Comparison of ENCODE assay signal across 1 cellular context in genomic region chr19:45442927-45443461, GRCh38.
A peak's percentile ranks its signal among the peaks of the same experiment; 100 is the strongest.
TF ChIP-seq lines count a peak whose summit lies in the region.

No MANE protein-coding gene starts in this region.

TF ChIP-seq in GM12878, 131 proteins besides CTCF, POLR2A, EP300 and RAD21:
- TF ChIP-seq MYC (IDR thresholded peaks at IDR 0.05; ENCODE audit: insufficient read depth, insufficient read length, insufficient replicate concordance, low read length, severe bottlenecking), result no peak
- TF ChIP-seq, protein P1, sequence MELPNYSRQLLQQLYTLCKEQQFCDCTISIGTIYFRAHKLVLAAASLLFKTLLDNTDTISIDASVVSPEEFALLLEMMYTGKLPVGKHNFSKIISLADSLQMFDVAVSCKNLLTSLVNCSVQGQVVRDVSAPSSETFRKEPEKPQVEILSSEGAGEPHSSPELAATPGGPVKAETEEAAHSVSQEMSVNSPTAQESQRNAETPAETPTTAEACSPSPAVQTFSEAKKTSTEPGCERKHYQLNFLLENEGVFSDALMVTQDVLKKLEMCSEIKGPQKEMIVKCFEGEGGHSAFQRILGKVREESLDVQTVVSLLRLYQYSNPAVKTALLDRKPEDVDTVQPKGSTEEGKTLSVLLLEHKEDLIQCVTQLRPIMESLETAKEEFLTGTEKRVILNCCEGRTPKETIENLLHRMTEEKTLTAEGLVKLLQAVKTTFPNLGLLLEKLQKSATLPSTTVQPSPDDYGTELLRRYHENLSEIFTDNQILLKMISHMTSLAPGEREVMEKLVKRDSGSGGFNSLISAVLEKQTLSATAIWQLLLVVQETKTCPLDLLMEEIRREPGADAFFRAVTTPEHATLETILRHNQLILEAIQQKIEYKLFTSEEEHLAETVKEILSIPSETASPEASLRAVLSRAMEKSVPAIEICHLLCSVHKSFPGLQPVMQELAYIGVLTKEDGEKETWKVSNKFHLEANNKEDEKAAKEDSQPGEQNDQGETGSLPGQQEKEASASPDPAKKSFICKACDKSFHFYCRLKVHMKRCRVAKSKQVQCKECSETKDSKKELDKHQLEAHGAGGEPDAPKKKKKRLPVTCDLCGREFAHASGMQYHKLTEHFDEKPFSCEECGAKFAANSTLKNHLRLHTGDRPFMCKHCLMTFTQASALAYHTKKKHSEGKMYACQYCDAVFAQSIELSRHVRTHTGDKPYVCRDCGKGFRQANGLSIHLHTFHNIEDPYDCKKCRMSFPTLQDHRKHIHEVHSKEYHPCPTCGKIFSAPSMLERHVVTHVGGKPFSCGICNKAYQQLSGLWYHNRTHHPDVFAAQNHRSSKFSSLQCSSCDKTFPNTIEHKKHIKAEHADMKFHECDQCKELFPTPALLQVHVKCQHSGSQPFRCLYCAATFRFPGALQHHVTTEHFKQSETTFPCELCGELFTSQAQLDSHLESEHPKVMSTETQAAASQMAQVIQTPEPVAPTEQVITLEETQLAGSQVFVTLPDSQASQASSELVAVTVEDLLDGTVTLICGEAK (IDR thresholded peaks at IDR 0.05; ENCODE audit: borderline replicate concordance), result no peak
- peak; percentile 66; the same call in 1 of the 2 replicates for TF ChIP-seq CREB1 (IDR thresholded peaks at IDR 0.05; ENCODE audit: low read depth)
- TF ChIP-seq PRDM15 (CRISPR knock-in tag; IDR thresholded peaks at IDR 0.05), result no peak
- TF ChIP-seq YY1 (IDR thresholded peaks at IDR 0.05; ENCODE audit: low read depth, low read length), result no peak
- no peak for TF ChIP-seq ZNF217 (IDR thresholded peaks at IDR 0.05)
- TF ChIP-seq SPI1 (IDR thresholded peaks at IDR 0.05; ENCODE audit: borderline replicate concordance, insufficient read depth, low read depth, low read length), result peak; percentile 70; the same call in 1 of the 2 replicates
- TF ChIP-seq SIX5 (IDR thresholded peaks at IDR 0.05; ENCODE audit: low read depth, low read length, severe bottlenecking), result no peak
- TF ChIP-seq HSF1 (IDR thresholded peaks at IDR 0.05; ENCODE audit: low read depth, low read length), result no peak
